In genomic region chr5:73857446-73857845, GRCh38 we compare ENCODE assay signal across 20 cellular contexts.
DNase-seq lines count a peak whose midpoint lies in the region; ATAC-seq, FAIRE-seq and TF ChIP-seq lines count a peak whose summit lies in the region.
"Had no signal": no experiment of that assay in that cellular context is flagged by ENCODE, and none has a peak within 500 bp of the region (broad histone marks: within the 10 kb centered on the region; RNA-seq: fewer than 3 reads in every experiment).

No MANE protein-coding gene starts in this region.

- no peak overlapping the region for H3K4me3 Mint-ChIP-seq in type B pancreatic cell
- H3K4me3 Mint-ChIP-seq: CD8-positive, alpha-beta T cell; GM23338 had no signal

- POLR2A ChIA-PET in endothelial cell of umbilical vein (lab: Charles Lee) = no interaction called here

- intact Hi-C loops in endothelial cell of umbilical vein (cut with micrococcal nuclease) = loop anchor here (10.0 kb wide), 1 partner anchor 263 kb away; no protein-coding TSS in a partner anchor

- no peaks in the 10 kb centered on the region for H3K9me3 Mint-ChIP-seq in type B pancreatic cell
- H3K9me3 Mint-ChIP-seq: CD8-positive, alpha-beta T cell; GM23338 had no signal

- H3K27me3 Mint-ChIP-seq in type B pancreatic cell = no peaks in the 10 kb centered on the region

- TF ChIP-seq CTCF in endothelial cell of umbilical vein (IDR thresholded peaks at IDR 0.05; ENCODE audit: extremely low read depth in 1 of 2, insufficient read depth in 1 of 2, low read depth in 1 of 2, low read length in 2 of 2) (no peak), type B pancreatic cell (conservative IDR thresholded peaks at IDR 0.05) (no peak)

- no peak overlapping the region for H3K27ac Mint-ChIP-seq in type B pancreatic cell
- H3K27ac Mint-ChIP-seq: CD8-positive, alpha-beta T cell; GM23338 had no signal

- H3K9me1 ChIP-seq in endothelial cell of umbilical vein (replicated peaks; ENCODE audit: control insufficient read depth, extremely low read depth, insufficient read depth, low read length) = no peaks in the 10 kb centered on the region

- peaks cover 20% of the 10 kb centered on the region for H3K4me1 ChIP-seq in ACC112 (ENCODE audit: control insufficient read depth, insufficient read depth, low read length, unreplicated experiment)
- peaks cover 68 to 80% (median 71%) of the 10 kb centered on the region in 10 experiments for H3K4me1 ChIP-seq in BLaER1 treated with 17β-estradiol and CSF1 and Interleukin-3, amounts not matched to agents 10 nM and 100 nM
- H3K4me1 ChIP-seq in endothelial cell of umbilical vein (ENCODE audit: control insufficient read depth, extremely low read depth, insufficient read depth, low read length) = peaks cover 16% of the 10 kb centered on the region
- H3K4me1 ChIP-seq in GM23248 (ENCODE audit: insufficient read depth) = peaks cover 31% of the 10 kb centered on the region

- TF ChIP-seq POLR2A in endothelial cell of umbilical vein (IDR thresholded peaks at IDR 0.05; ENCODE audit: low read depth, low read length) = no peak

- CTCF ChIA-PET in endothelial cell of umbilical vein (lab: Charles Lee) = no interaction called here

- H4K20me1 ChIP-seq in BLaER1 treated with 17β-estradiol and CSF1 and Interleukin-3, amounts not matched to agents 10 nM and 100 nM = no peaks in the 10 kb centered on the region
- H4K20me1 ChIP-seq in endothelial cell of umbilical vein (replicated peaks; ENCODE audit: control insufficient read depth, extremely low read depth, insufficient read depth, low read length) (peaks cover 3% of the 10 kb centered on the region), GM23248 (ENCODE audit: insufficient read depth) (no peaks in the 10 kb centered on the region)

- dilution Hi-C loops in endothelial cell of umbilical vein (cut with MboI; ENCODE audit: extremely low pct_ligation_motif_present, low sequenced_read_pairs) = no loop called here

- H2AFZ ChIP-seq in ACC112 (ENCODE audit: low read length, unreplicated experiment) = peak overlapping the region; percentile 33
- no peak overlapping the region for H2AFZ ChIP-seq in endothelial cell of umbilical vein (ENCODE audit: low read depth, low read length)
- no peak overlapping the region for H2AFZ ChIP-seq in GM23248
- H2AFZ ChIP-seq: GM23338 had no signal

- no peak for ATAC-seq in GM21360 (IDR thresholded peaks at IDR 0.05; ENCODE audit: unreplicated experiment)
- ATAC-seq: CD8-positive, alpha-beta T cell; GM23338; K562 had no signal

- H3K9me2 ChIP-seq in GM23248 (ENCODE audit: insufficient read depth) = no peaks in the 10 kb centered on the region

- H3K27ac ChIP-seq in ACC112 (ENCODE audit: low read depth, low read length) = no peak overlapping the region
- peak overlapping the region in 10 of 11 experiments; percentile 16 to 92 (median 81); a peak in 16 of 22 replicates for H3K27ac ChIP-seq in BLaER1 treated with 17β-estradiol and CSF1 and Interleukin-3, amounts not matched to agents 10 nM and 100 nM
- H3K27ac ChIP-seq in endothelial cell of umbilical vein (ENCODE audit: insufficient read depth, low read depth, low read length) = no peak overlapping the region
- no peak overlapping the region for H3K27ac ChIP-seq in GM23248
- H3K27ac ChIP-seq: HL-60 had no signal

- no TSS peak for BruUV-seq in endothelial cell of umbilical vein (replicated peaks; lab: Mats Ljungman, UMichigan)

- 0 out of 22 replicates have a peak, but pooled peaks cover 0 to 3% (median 0%) of the 10 kb centered on the region in 11 experiments for H3K9me3 ChIP-seq in BLaER1 treated with 17β-estradiol and CSF1 and Interleukin-3, amounts not matched to agents 10 nM and 100 nM (replicated peaks in 1 of 11)
- H3K9me3 ChIP-seq in endothelial cell of umbilical vein (replicated peaks; ENCODE audit: control insufficient read depth, insufficient read depth, low read length) = no peaks in the 10 kb centered on the region
- no peaks in the 10 kb centered on the region for H3K9me3 ChIP-seq in GM23248 (ENCODE audit: low read depth)

- H3K4me3 ChIP-seq in ACC112 (ENCODE audit: low read depth, low read length) (no peak overlapping the region), endothelial cell of umbilical vein (replicated peaks in 1 of 3; ENCODE audit: insufficient read depth in 1 of 3, low read depth in 1 of 3, low read length in 3 of 3) (no peak overlapping the region), GM23248 (no peak overlapping the region)
- H3K4me3 ChIP-seq in BLaER1 treated with 17β-estradiol and CSF1 and Interleukin-3, amounts not matched to agents 10 nM and 100 nM = no peak overlapping the region
- H3K4me3 ChIP-seq: GM23338, K562 had no signal

- peaks cover 26% of the 10 kb centered on the region for H3K36me3 ChIP-seq in ACC112 (ENCODE audit: insufficient read depth, low read length)
- no peaks in the 10 kb centered on the region for H3K36me3 ChIP-seq in BLaER1 treated with 17β-estradiol and CSF1 and Interleukin-3, amounts not matched to agents 10 nM and 100 nM
- peaks cover 24 to 25% of the 10 kb centered on the region in 2 experiments for H3K36me3 ChIP-seq in endothelial cell of umbilical vein (ENCODE audit: control insufficient read depth in 2 of 2, extremely low read depth in 1 of 2, insufficient read depth in 2 of 2, low read length in 2 of 2)
- 0 out of 2 replicates have a peak, but pooled peaks cover 4% of the 10 kb centered on the region for H3K36me3 ChIP-seq in GM23248 (ENCODE audit: low read depth)

- H3K36me3 Mint-ChIP-seq in type B pancreatic cell = peaks cover 8% of the 10 kb centered on the region
- H3K36me3 Mint-ChIP-seq: CD8-positive, alpha-beta T cell had no signal

- H3K4me2 ChIP-seq in BLaER1 treated with 17β-estradiol and CSF1 and Interleukin-3, amounts not matched to agents 10 nM and 100 nM = peak overlapping the region in 10 of 11 experiments; percentile 64 to 87 (median 82); a peak in 17 of 22 replicates
- H3K4me2 ChIP-seq in endothelial cell of umbilical vein (ENCODE audit: insufficient read depth, low read length) (no peak overlapping the region), GM23248 (ENCODE audit: unreplicated experiment) (no peak overlapping the region)
- H3K4me2 ChIP-seq: GM23338 had no signal

- WGBS in GM23248 (ENCODE audit: low coverage in 1 of 2, low lambda C conversion rate in 2 of 2, missing lambda C conversion rate in 2 of 2), 2 experiments = 78 to 81% methylated on average over 3 of the region's 3 CpGs

- no peaks in the 10 kb centered on the region for H3K27me3 ChIP-seq in ACC112 (ENCODE audit: insufficient read depth, low read length)
- no peaks in the 10 kb centered on the region for H3K27me3 ChIP-seq in BLaER1 treated with 17β-estradiol and CSF1 and Interleukin-3, amounts not matched to agents 10 nM and 100 nM
- no peaks in the 10 kb centered on the region for H3K27me3 ChIP-seq in endothelial cell of umbilical vein (ENCODE audit: control insufficient read depth in 2 of 2, insufficient read depth in 2 of 2, low read length in 2 of 2)
- no peaks in the 10 kb centered on the region for H3K27me3 ChIP-seq in GM23248 (replicated peaks; ENCODE audit: insufficient read depth)

- FAIRE-seq in endothelial cell of umbilical vein (lab: Jason Lieb, UNC) = no peak
- FAIRE-seq: GM19239, H54, K562 had no signal

- H3K9ac ChIP-seq in BLaER1 treated with 17β-estradiol and CSF1 and Interleukin-3, amounts not matched to agents 10 nM and 100 nM = peak overlapping the region in 1 of 11 experiments; percentile 1; a peak in 1 of 22 replicates
- H3K9ac ChIP-seq in endothelial cell of umbilical vein (replicated peaks; ENCODE audit: extremely low read depth, insufficient read depth, low read length) = no peak overlapping the region
- H3K9ac ChIP-seq in GM23248 = no peak overlapping the region

- peaks cover 11% of the 10 kb centered on the region; the same call in 1 of the 2 replicates for H3F3A ChIP-seq in GM23248 (ENCODE audit: insufficient read depth)

- peak; percentile 26 for DNase-seq in endothelial cell of umbilical vein (ENCODE audit: low read depth, low spot score)
- peak; percentile 18 to 64 for DNase-seq in lung microvascular endothelial cell (ENCODE audit: low read depth in 2 of 2)
- DNase-seq in type B pancreatic cell (ENCODE audit: extremely low spot score, unreplicated experiment) = no peak
- DNase-seq in GM23248 = no peak
- DNase-seq in DMS153 treated with DMSO at 0.1 percent for 48 hours (lab: John Stamatoyannopoulos, UW; ENCODE audit: unreplicated experiment) = no peak
- DNase-seq: ACHN; AML-193; CD8-positive, alpha-beta T cell; DMS79; GF-D8; HCEC 1CT; IMR-90 had no signal

- no peaks in the 10 kb centered on the region for H3K79me2 ChIP-seq in ACC112 (ENCODE audit: control insufficient read depth, insufficient read depth, low read length, unreplicated experiment)
- H3K79me2 ChIP-seq in endothelial cell of umbilical vein (ENCODE audit: control insufficient read depth, insufficient read depth, low read length) = peaks cover 2% of the 10 kb centered on the region
- no peaks in the 10 kb centered on the region for H3K79me2 ChIP-seq in GM23248 (ENCODE audit: insufficient read depth)

- no peaks in the 10 kb centered on the region for H3K4me1 Mint-ChIP-seq in type B pancreatic cell (ENCODE audit: unreplicated experiment)

- in situ Hi-C loops in GM23248 (cut with MboI) = no loop called here

TF ChIP-seq in endothelial cell of umbilical vein, 7 proteins besides CTCF, POLR2A, EP300 and RAD21:
- no peak for TF ChIP-seq FOS (IDR thresholded peaks at IDR 0.05; ENCODE audit: borderline replicate concordance, insufficient read depth, low read length)
- no peak for TF ChIP-seq JUN (IDR thresholded peaks at IDR 0.05; ENCODE audit: borderline replicate concordance, insufficient read depth, insufficient read length, low read depth)
- TF ChIP-seq MYC (IDR thresholded peaks at IDR 0.05; ENCODE audit: low read depth, low read length) = no peak
- TF ChIP-seq, protein P1, sequence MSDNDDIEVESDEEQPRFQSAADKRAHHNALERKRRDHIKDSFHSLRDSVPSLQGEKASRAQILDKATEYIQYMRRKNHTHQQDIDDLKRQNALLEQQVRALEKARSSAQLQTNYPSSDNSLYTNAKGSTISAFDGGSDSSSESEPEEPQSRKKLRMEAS (IDR thresholded peaks at IDR 0.05; ENCODE audit: insufficient read depth, insufficient read length) = no peak
- no peak for TF ChIP-seq GATA2 (IDR thresholded peaks at IDR 0.05; ENCODE audit: insufficient read depth, insufficient read length, low read depth, low read length)
- TF ChIP-seq EZH2 (IDR thresholded peaks at IDR 0.05; ENCODE audit: borderline replicate concordance, low read depth, low read length, severe bottlenecking) = no peak
- TF ChIP-seq POLR2AphosphoS5 (IDR thresholded peaks at IDR 0.05; ENCODE audit: insufficient read depth, low read depth, low read length) = no peak

Comparison
In these comparisons a context has a peak if more than half of its experiments do, and no peak if none do; other contexts are left out.
1. H3K27ac ChIP-seq: peak in BLaER1 treated with 17β-estradiol and CSF1 and Interleukin-3, amounts not matched to agents 10 nM and 100 nM (10 of 11); none in ACC112 (single experiment), endothelial cell of umbilical vein (single experiment) and GM23248 (single experiment).
2. H3K4me2 ChIP-seq: peak in BLaER1 treated with 17β-estradiol and CSF1 and Interleukin-3, amounts not matched to agents 10 nM and 100 nM (10 of 11); none in endothelial cell of umbilical vein (single experiment) and GM23248 (single experiment).
3. DNase-seq: peak in endothelial cell of umbilical vein (single experiment) and lung microvascular endothelial cell (2 of 2); none in type B pancreatic cell (single experiment), GM23248 (single experiment) and DMS153 treated with DMSO at 0.1 percent for 48 hours (single experiment).